Comparison of ENCODE assay signal across 8 cellular contexts in the genomic region with DNA sequence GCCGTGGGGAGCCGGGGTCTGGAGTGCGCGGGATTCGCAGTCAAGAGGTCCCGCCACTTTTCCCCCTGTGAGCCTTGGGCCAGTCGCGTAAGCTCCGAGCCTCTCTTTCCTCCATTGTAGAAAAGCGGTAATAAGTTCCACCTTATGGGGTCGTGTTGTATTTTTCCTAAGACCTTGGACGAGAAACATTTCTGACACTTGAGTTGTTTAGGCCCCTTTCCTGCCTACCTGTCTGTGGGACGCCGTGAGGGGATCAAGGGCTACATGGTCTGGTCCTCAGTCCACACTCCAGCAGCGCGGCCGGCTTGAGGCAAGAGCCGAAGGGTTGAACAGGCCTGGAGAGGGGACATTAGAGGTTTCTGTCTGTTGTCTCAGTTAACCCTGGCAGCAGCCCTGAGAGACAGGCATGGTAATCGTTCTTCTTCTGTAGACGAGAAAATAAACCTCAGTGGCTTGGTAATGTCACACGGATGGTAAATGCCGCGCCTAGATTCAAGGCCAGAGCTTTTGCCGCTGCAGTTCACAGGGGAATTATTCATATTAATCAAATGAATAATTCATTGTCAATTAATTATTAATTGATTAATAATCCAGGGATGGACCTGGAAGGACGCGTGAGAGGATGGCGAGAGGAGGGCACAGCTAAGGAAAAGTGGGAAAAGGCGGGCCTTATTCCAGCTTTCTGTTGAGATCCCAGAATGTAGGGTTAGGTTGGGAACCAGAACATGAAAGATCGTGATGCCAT. TPM values are rescaled to one million over a fixed set of nuclear protein-coding genes. Genes with fewer than 3 reads are reported as not detected.
DNase-seq lines count a peak whose midpoint lies in the region; ATAC-seq, FAIRE-seq and TF ChIP-seq lines count a peak whose summit lies in the region.

No MANE protein-coding gene starts in this region.

- peaks cover 6 to 22% of the 10 kb centered on the region in 2 donors for H3K4me1 ChIP-seq in thyroid gland

- no peaks in the 10 kb centered on the region for H3K9me3 Mint-ChIP-seq in activated naive CD8-positive, alpha-beta T cell treated with anti-CD3 and anti-CD28 coated beads, Interleukin-2, amount 50 U/mL, for 24 hours

- peaks cover 54% of the 10 kb centered on the region for H3K4me1 Mint-ChIP-seq in activated naive CD8-positive, alpha-beta T cell treated with anti-CD3 and anti-CD28 coated beads, Interleukin-2, amount 50 U/mL, for 24 hours

- H3K4me3 ChIP-seq in thyroid gland (replicated peaks in 1 of 3), result peak overlapping the region; percentile 68 to 83 (median 75)

- H3K4me3 Mint-ChIP-seq in activated naive CD8-positive, alpha-beta T cell treated with anti-CD3 and anti-CD28 coated beads, Interleukin-2, amount 50 U/mL, for 24 hours, result peak overlapping the region; percentile 89

- intact Hi-C loops in left colon (cut with DNase I, micrococcal nuclease), result loop anchor here in 1 of 2 donors (10.0 kb wide), 1 partner anchor 172 kb away; the partner anchor contains the start of gene FTH1
- intact Hi-C loops in thyroid gland (cut with DNase I), result loop anchor here (5.0 kb wide), 1 partner anchor 314 kb away; no protein-coding TSS in a partner anchor

- H3K27me3 ChIP-seq in thyroid gland, result no peaks in the 10 kb centered on the region

- H3K27ac Mint-ChIP-seq in activated naive CD8-positive, alpha-beta T cell treated with anti-CD3 and anti-CD28 coated beads, Interleukin-2, amount 50 U/mL, for 24 hours, result peak overlapping the region; percentile 100

- 3 to 4% methylated on average over 25 to 26 of the region's 29 CpGs for WGBS in thyroid gland, 2 donors

- ATAC-seq in HG03378 (IDR thresholded peaks at IDR 0.05; ENCODE audit: unreplicated experiment) (peak; percentile 4), left colon (peak; percentile 24)
- ATAC-seq in activated naive CD8-positive, alpha-beta T cell treated with anti-CD3 and anti-CD28 coated beads, Interleukin-2, amount 50 U/mL, for 24 hours, result no peak

- H3K36me3 ChIP-seq in thyroid gland, result peaks cover 17 to 20% of the 10 kb centered on the region in 2 donors

- H3K27ac ChIP-seq in thyroid gland, result peak overlapping the region in 2 of 3 donors; percentile 96 to 98

- TF ChIP-seq POLR2A in thyroid gland (IDR thresholded peaks at IDR 0.05), result no peak

- H3K9me3 ChIP-seq in thyroid gland, result no peaks in the 10 kb centered on the region

- H3K36me3 Mint-ChIP-seq in activated naive CD8-positive, alpha-beta T cell treated with anti-CD3 and anti-CD28 coated beads, Interleukin-2, amount 50 U/mL, for 24 hours (ENCODE audit: low read depth), result peaks cover 67% of the 10 kb centered on the region

- DNase-seq in NCI-H446 treated with DMSO at 0.1 percent for 48 hours (lab: John Stamatoyannopoulos, UW) (peak; percentile 51), NCI-H446 (lab: John Stamatoyannopoulos, UW) (no peak), left colon (peak in 1 of 2 donors; percentile 28), thyroid gland (no peak), OCI-M2 (lab: John Stamatoyannopoulos, UW; ENCODE audit: unreplicated experiment) (no peak), D721Med (ENCODE audit: insufficient read length, low spot score) (no peak)
- peak; percentile 25 for DNase-seq in activated naive CD8-positive, alpha-beta T cell treated with anti-CD3 and anti-CD28 coated beads, Interleukin-2, amount 50 U/mL, for 24 hours

- no peak for FAIRE-seq in D721Med (lab: Jason Lieb, UNC)

- no peak for TF ChIP-seq CTCF in thyroid gland (IDR thresholded peaks at IDR 0.05)
- TF ChIP-seq CTCF in D721Med (IDR thresholded peaks at IDR 0.05; ENCODE audit: insufficient read depth, missing control alignments), result no peak

- no peaks in the 10 kb centered on the region for H3K27me3 Mint-ChIP-seq in activated naive CD8-positive, alpha-beta T cell treated with anti-CD3 and anti-CD28 coated beads, Interleukin-2, amount 50 U/mL, for 24 hours

RNA-seq across cellular contexts. Expression of gene FEN1, which starts 0.5 kb away (rescaled TPM):
- 10 to 100 TPM in 1 of 2 donors, 1 to 10 TPM in 1; 7.7 to 13.3 TPM for total RNA-seq in left colon
- 1 to 10 TPM; 4.1 to 6.3 (median 5.2) TPM for total RNA-seq in thyroid gland

RNA-seq across cellular contexts. Expression of gene TMEM258, which starts 0.9 kb away (rescaled TPM):
- total RNA-seq in left colon (10 to 100 TPM; 87.3 to 91.8 TPM), thyroid gland (10 to 100 TPM; 28.0 to 57.9 (median 48.1) TPM)

RNA-seq across cellular contexts. Expression of gene FADS1, which starts 23.5 kb away (rescaled TPM):
- 1 to 10 TPM; 3.2 to 5.1 TPM for total RNA-seq in left colon
- 10 to 100 TPM in 3 of 4 donors, 1 to 10 TPM in 1; 6.8 to 17.3 (median 13.9) TPM for total RNA-seq in thyroid gland

RNA-seq across cellular contexts. Expression of gene FADS2, which starts 34.8 kb away (rescaled TPM):
- total RNA-seq in left colon, result 1 to 10 TPM; 3.1 to 5.6 TPM
- total RNA-seq in thyroid gland, result 1 to 10 TPM; 2.8 to 9.3 (median 7.0) TPM

RNA-seq across cellular contexts. Expression of gene MYRF, which starts 40.8 kb away (rescaled TPM):
- total RNA-seq in left colon, result 10 to 100 TPM in 1 of 2 donors, 1 to 10 TPM in 1; 4.6 to 15.6 TPM
- total RNA-seq in thyroid gland, result under 1 TPM in 3 of 4 donors, not detected in 1; 0.11 to 0.83 (median 0.27) TPM

Comparison
In these comparisons a context has a peak if more than half of its experiments do, and no peak if none do; other contexts are left out.
1. DNase-seq: peak in NCI-H446 treated with DMSO at 0.1 percent for 48 hours (single experiment) and activated naive CD8-positive, alpha-beta T cell treated with anti-CD3 and anti-CD28 coated beads, Interleukin-2, amount 50 U/mL, for 24 hours (single experiment); none in NCI-H446 (0 of 2), thyroid gland (0 of 2), OCI-M2 (single experiment) and D721Med (single experiment).